8 cellular contexts compared by ENCODE assay signal in genomic region chr2:69306897-69307695, GRCh38.
DNase-seq lines count a peak whose midpoint lies in the region; ATAC-seq and TF ChIP-seq lines count a peak whose summit lies in the region.

No MANE protein-coding gene starts in this region.

- H3K4me3 ChIP-seq in lung, result peak overlapping the region; percentile 27

- POLR2A ChIA-PET in activated CD8-positive, alpha-beta T cell treated with anti-CD3 and anti-CD28 coated beads, Interleukin-2, amount 10 ng/mL, durations not matched to agents 7 days and 5 days (lab: Charles Lee), result no interaction called here

- peak; percentile 85 for TF ChIP-seq CTCF in AG09319 (IDR thresholded peaks at IDR 0.05; ENCODE audit: low read depth, low read length)
- TF ChIP-seq CTCF in lung (IDR thresholded peaks at IDR 0.05; ENCODE audit: control extremely low read depth, extremely low read depth), result peak; percentile 72

- peaks cover 12% of the 10 kb centered on the region for H3K4me1 Mint-ChIP-seq in activated CD8-positive, alpha-beta T cell treated with anti-CD3 and anti-CD28 coated beads, Interleukin-2, amount 10 ng/mL, durations not matched to agents 7 days and 5 days (ENCODE audit: low read depth)

- ATAC-seq in HG03378 (IDR thresholded peaks at IDR 0.05; ENCODE audit: unreplicated experiment) (peak; percentile 71), lung (ENCODE audit: insufficient read depth, low FRiP score) (peak; percentile 84)
- peak; percentile 92 for ATAC-seq in activated CD8-positive, alpha-beta T cell treated with anti-CD3 and anti-CD28 coated beads, Interleukin-2, amount 10 ng/mL, durations not matched to agents 7 days and 5 days

- CTCF ChIA-PET in activated CD8-positive, alpha-beta T cell treated with anti-CD3 and anti-CD28 coated beads, Interleukin-2, amount 10 ng/mL, durations not matched to agents 7 days and 5 days (lab: Charles Lee), result interaction anchor here (0.7 to 2.4 kb wide), 23 partner anchors 11 to 783 kb away, joined by 3 to 20 read pairs (median 3); no protein-coding TSS in a partner anchor

- 1 to 2% methylated on average over 57 to 58 of the region's 58 CpGs for WGBS in lung, 2 donors

- peaks cover 0 to 8% of the 10 kb centered on the region in 2 donors for H3K4me1 ChIP-seq in lung (ENCODE audit: control insufficient read depth in 2 of 2, insufficient read depth in 2 of 2, low read length in 2 of 2)

- H3K27me3 Mint-ChIP-seq in activated CD8-positive, alpha-beta T cell treated with anti-CD3 and anti-CD28 coated beads, Interleukin-2, amount 10 ng/mL, durations not matched to agents 7 days and 5 days (ENCODE audit: low read depth), result peaks cover 34% of the 10 kb centered on the region

- peak overlapping the region in 1 of 2 donors; percentile 89 for H3K27ac ChIP-seq in lung (ENCODE audit: low read depth in 1 of 2, low read length in 1 of 2)

- H3K36me3 Mint-ChIP-seq in activated CD8-positive, alpha-beta T cell treated with anti-CD3 and anti-CD28 coated beads, Interleukin-2, amount 10 ng/mL, durations not matched to agents 7 days and 5 days (ENCODE audit: low read depth), result no peaks in the 10 kb centered on the region

- no peak for DNase-seq in AG09319 (ENCODE audit: extremely low read depth, low read depth)
- peak; percentile 74 for DNase-seq in GM19238 (ENCODE audit: insufficient read length, low spot score)
- DNase-seq in NCI-H69 (lab: John Stamatoyannopoulos, UW), result peak; percentile 74
- DNase-seq in activated CD8-positive, alpha-beta T cell treated with anti-CD3 and anti-CD28 coated beads, Interleukin-2, amount 10 ng/mL, durations not matched to agents 7 days and 5 days, result peak; percentile 84
- peak; percentile 44 for DNase-seq in effector CD8-positive, alpha-beta T cell (lab: John Stamatoyannopoulos, UW)
- DNase-seq in lung (ENCODE audit: low spot score), result peak; percentile 80
- peak; percentile 58 to 61 for DNase-seq in stimulated activated CD4-positive, alpha-beta T cell treated with anti-CD3 and anti-CD28 coated beads, Interleukin-4, amount 100 ng/mL, for 48 hours (ENCODE audit: low read depth in 2 of 2)

- H3K9me3 ChIP-seq in lung (ENCODE audit: control insufficient read depth in 2 of 2, insufficient read depth in 1 of 2, low read length in 1 of 2), result peaks cover 0 to 5% of the 10 kb centered on the region in 2 donors

- no peaks in the 10 kb centered on the region for H3K9me3 Mint-ChIP-seq in activated CD8-positive, alpha-beta T cell treated with anti-CD3 and anti-CD28 coated beads, Interleukin-2, amount 10 ng/mL, durations not matched to agents 7 days and 5 days (ENCODE audit: insufficient read depth)

- H3K27me3 ChIP-seq in lung (ENCODE audit: control insufficient read depth, insufficient read depth), result no peaks in the 10 kb centered on the region

- H3K27ac Mint-ChIP-seq in activated CD8-positive, alpha-beta T cell treated with anti-CD3 and anti-CD28 coated beads, Interleukin-2, amount 10 ng/mL, durations not matched to agents 7 days and 5 days, result no peak overlapping the region

- peak overlapping the region; percentile 60 for H3K4me3 Mint-ChIP-seq in activated CD8-positive, alpha-beta T cell treated with anti-CD3 and anti-CD28 coated beads, Interleukin-2, amount 10 ng/mL, durations not matched to agents 7 days and 5 days

- no peaks in the 10 kb centered on the region for H3K36me3 ChIP-seq in lung (ENCODE audit: control insufficient read depth in 2 of 2, insufficient read depth in 2 of 2, low read length in 2 of 2)
